Comparison of ENCODE assay signal across 8 cellular contexts in the genomic region with DNA sequence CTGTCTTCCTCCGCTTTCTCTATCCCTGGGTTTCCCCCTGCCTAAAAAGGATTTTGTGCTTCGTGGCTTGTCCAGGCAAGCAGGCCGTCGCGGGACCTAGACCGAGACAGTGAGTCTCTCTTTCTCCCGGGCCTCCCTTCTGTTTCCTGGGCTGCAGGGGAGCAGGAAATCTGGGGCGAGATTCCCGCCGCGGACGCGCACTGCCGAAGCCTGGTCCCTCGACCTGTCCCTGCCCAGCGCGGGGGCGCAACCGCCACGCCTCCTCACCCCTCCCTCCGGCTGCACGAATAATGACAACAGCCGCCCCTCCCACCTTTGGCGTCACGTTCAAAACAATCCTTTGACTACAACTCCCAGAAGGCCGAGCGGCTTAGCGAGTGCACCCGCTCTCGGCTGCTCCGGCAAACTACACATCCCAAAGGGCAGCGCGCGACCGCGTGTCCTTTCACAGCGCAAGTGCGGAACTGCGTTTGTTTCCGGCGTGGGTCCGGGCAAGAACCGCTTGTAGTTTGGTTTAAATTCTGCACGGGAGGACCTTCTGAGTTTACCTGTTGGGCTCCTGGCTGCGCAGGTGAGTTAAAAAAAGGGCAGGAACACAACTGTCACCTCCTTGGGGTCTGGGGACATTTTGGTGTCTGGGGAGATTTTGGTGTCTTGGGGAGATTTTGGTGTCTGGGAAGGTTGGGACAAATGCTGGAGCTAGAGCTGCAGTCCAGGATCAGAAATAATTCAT. TPM values are rescaled to one million over a fixed set of nuclear protein-coding genes. Genes with fewer than 3 reads are reported as not detected.
A peak's percentile ranks its signal among the peaks of the same experiment; 100 is the strongest.
DNase-seq lines count a peak whose midpoint lies in the region; ATAC-seq and TF ChIP-seq lines count a peak whose summit lies in the region.

Gene CLP1, plus strand, starts transcription at position 473 of the 733 bp plus-strand sequence. CDS start 1,715 bp downstream, outside the sequence.

- intact Hi-C loops in CD8-positive, alpha-beta T cell (cut with DNase I, micrococcal nuclease) = loop anchor here (1.0 to 5.0 kb wide), 12 partner anchors 8 to 1485 kb away; partner anchors contain the start of genes FAM111A (in 2 of the 2), MED19 (in 2 of the 2), TIMM10 (in 2 of the 2) and TMX2 (in 2 of the 2)

- POLR2A ChIA-PET in CD8-positive, alpha-beta T cell (lab: Charles Lee) = interaction anchor here (0.8 to 1.9 kb wide), 4 partner anchors 8 to 84 kb away, joined by 3 to 8 read pairs (median 6); partner anchors contain the start of gene SELENOH

- H3K9me3 Mint-ChIP-seq in CD8-positive, alpha-beta T cell = no peaks in the 10 kb centered on the region

- peaks cover 44% of the 10 kb centered on the region for H3K4me1 Mint-ChIP-seq in CD8-positive, alpha-beta T cell (ENCODE audit: low read depth)

- no peaks in the 10 kb centered on the region for H3K9me3 ChIP-seq in CD8-positive, alpha-beta T cell (ENCODE audit: low read length)

- peaks cover 19% of the 10 kb centered on the region for H3K36me3 ChIP-seq in CD8-positive, alpha-beta T cell (ENCODE audit: insufficient read depth, low read length)

- H3K27me3 ChIP-seq in CD8-positive, alpha-beta T cell (ENCODE audit: insufficient read depth, low read length) = no peaks in the 10 kb centered on the region

- H3K4me3 Mint-ChIP-seq in CD8-positive, alpha-beta T cell = peak within 1 kb of the TSS; percentile 94

- CTCF ChIA-PET in CD8-positive, alpha-beta T cell (lab: Charles Lee) = interaction anchor here (1.0 to 1.6 kb wide), 4 partner anchors 9 to 90 kb away, joined by 3 to 4 read pairs (median 4); partner anchors contain the start of gene UBE2L6

- DNase-seq in CD8-positive, alpha-beta T cell = peak; percentile 97 to 100 (median 99)
- DNase-seq in HS-27A (ENCODE audit: low read depth) = peak; percentile 97
- peak; percentile 93 for DNase-seq in NK-92 (lab: John Stamatoyannopoulos, UW; ENCODE audit: unreplicated experiment)
- peak; percentile 96 to 98 for DNase-seq in activated CD8-positive, alpha-beta memory T cell treated with anti-CD3 and anti-CD28 coated beads for 1 hour (ENCODE audit: extremely low read depth in 1 of 2, low read depth in 1 of 2)
- DNase-seq in effector CD8-positive, alpha-beta T cell (lab: John Stamatoyannopoulos, UW) = peak; percentile 98
- DNase-seq in lung microvascular endothelial cell (ENCODE audit: low read depth in 2 of 2) = peak; percentile 99
- peak; percentile 97 to 98 (median 97) for DNase-seq in stimulated activated CD4-positive, alpha-beta T cell treated with anti-CD3 and anti-CD28 coated beads, TNF-alpha, amount 100 ng/mL, for 48 hours (ENCODE audit: low read depth in 3 of 3)

- peaks cover 11% of the 10 kb centered on the region for H3K4me1 ChIP-seq in CD8-positive, alpha-beta T cell (ENCODE audit: insufficient read depth, low read length)

- H3K27me3 Mint-ChIP-seq in CD8-positive, alpha-beta T cell (ENCODE audit: low read depth) = no peaks in the 10 kb centered on the region

- peak within 1 kb of the TSS; percentile 90 for H3K27ac Mint-ChIP-seq in CD8-positive, alpha-beta T cell

- TF ChIP-seq CTCF in CD8-positive, alpha-beta T cell (IDR thresholded peaks at IDR 0.05) = no peak

- ATAC-seq in CD8-positive, alpha-beta T cell = peak; percentile 94
- ATAC-seq in GM19467 (IDR thresholded peaks at IDR 0.05; ENCODE audit: unreplicated experiment) = peak; percentile 98

- peak within 1 kb of the TSS; percentile 83 for H3K27ac ChIP-seq in CD8-positive, alpha-beta T cell (ENCODE audit: low read depth, low read length)

- H3K36me3 Mint-ChIP-seq in CD8-positive, alpha-beta T cell = peaks cover 37% of the 10 kb centered on the region

- peak within 1 kb of the TSS; percentile 59 for H3K4me3 ChIP-seq in CD8-positive, alpha-beta T cell (ENCODE audit: low read depth, low read length)

RNA-seq across cellular contexts. Expression of gene CLP1, which starts in this region (rescaled TPM):
- 10 to 100 TPM; 22.7 to 27.1 TPM for total RNA-seq in CD8-positive, alpha-beta T cell
- total RNA-seq in lung microvascular endothelial cell = 14.6 and 19.0 TPM in 2 replicates

Comparison
In these comparisons a context has a peak if more than half of its experiments do, and no peak if none do; other contexts are left out.
1. Peak in every context shown above with its lines: DNase-seq, ATAC-seq, H3K4me3 ChIP-seq and H3K27ac ChIP-seq.